In genomic region chr13:76361868-76362267, GRCh38 we compare ENCODE assay signal across 6 cellular contexts.
"Had no signal": no experiment of that assay in that cellular context is flagged by ENCODE, and none has a peak within 500 bp of the region (broad histone marks: within the 10 kb centered on the region; RNA-seq: fewer than 3 reads in every experiment).

No MANE protein-coding gene starts in this region.

- H3K27ac ChIP-seq: GM23248 had no signal

- H3K4me3 ChIP-seq: GM23248, HAP-1, K562 had no signal

- H3K36me3 ChIP-seq: HAP-1 had no signal

- ATAC-seq: HCT116, K562 had no signal

- DNase-seq: GM23248, H7, IMR-90 had no signal

- H3K4me1 ChIP-seq: HAP-1 had no signal

- H3K9me3 ChIP-seq: HAP-1 had no signal
